In the genomic region with DNA sequence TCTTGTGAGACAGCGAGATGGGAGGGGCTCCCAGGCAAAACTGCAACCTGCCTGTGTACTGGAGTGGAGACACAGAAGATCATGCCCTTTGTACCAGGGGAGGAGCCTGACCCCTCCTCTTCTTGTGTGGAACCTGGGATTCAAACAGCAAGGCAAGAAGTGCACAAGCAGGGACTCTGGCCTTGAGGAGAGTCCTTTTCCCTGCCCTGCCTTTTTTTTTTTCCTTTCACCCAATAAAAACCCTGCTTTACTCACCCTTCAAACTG, we compare ENCODE assay signal across 19 cellular contexts.
"Had no signal": no experiment of that assay in that cellular context is flagged by ENCODE, and none has a peak within 500 bp of the region (broad histone marks: within the 10 kb centered on the region; RNA-seq: fewer than 3 reads in every experiment).

No MANE protein-coding gene starts in this region.

- H3K4me3 Mint-ChIP-seq: activated naive CD8-positive, alpha-beta T cell treated with anti-CD3 and anti-CD28 coated beads, Interleukin-2, amount 50 U/mL, for 24 hours; natural killer cell; stimulated activated naive CD8-positive, alpha-beta T cell treated with anti-CD3 and anti-CD28 coated beads, Interleukin-15, Interleukin-2, amounts not matched to agents 100 ng/mL and 50 ng/mL, for 24 hours; type B pancreatic cell had no signal

- H3K27ac Mint-ChIP-seq: activated naive CD8-positive, alpha-beta T cell treated with anti-CD3 and anti-CD28 coated beads, Interleukin-2, amount 50 U/mL, for 24 hours; natural killer cell; stimulated activated naive CD8-positive, alpha-beta T cell treated with anti-CD3 and anti-CD28 coated beads, Interleukin-15, Interleukin-2, amounts not matched to agents 100 ng/mL and 50 ng/mL, for 24 hours; type B pancreatic cell had no signal

- ATAC-seq: activated naive CD8-positive, alpha-beta T cell treated with anti-CD3 and anti-CD28 coated beads, Interleukin-2, amount 50 U/mL, for 24 hours; left lung; natural killer cell; right cardiac atrium had no signal

- H3K27ac ChIP-seq: breast epithelium, epithelial cell of prostate, left lung, suprapubic skin, VCaP had no signal

- H3K4me3 ChIP-seq: breast epithelium, left lung, suprapubic skin had no signal

- H3K4me1 ChIP-seq: breast epithelium, left lung, suprapubic skin had no signal

- H3K27me3 Mint-ChIP-seq: activated naive CD8-positive, alpha-beta T cell treated with anti-CD3 and anti-CD28 coated beads, Interleukin-2, amount 50 U/mL, for 24 hours; stimulated activated naive CD8-positive, alpha-beta T cell treated with anti-CD3 and anti-CD28 coated beads, Interleukin-15, Interleukin-2, amounts not matched to agents 100 ng/mL and 50 ng/mL, for 24 hours had no signal

- H3K4me1 Mint-ChIP-seq: activated naive CD8-positive, alpha-beta T cell treated with anti-CD3 and anti-CD28 coated beads, Interleukin-2, amount 50 U/mL, for 24 hours; natural killer cell had no signal

- H3K9me3 ChIP-seq: breast epithelium, left lung had no signal

- H3K27me3 ChIP-seq: breast epithelium, left lung, suprapubic skin had no signal

- H3K36me3 ChIP-seq: breast epithelium, left lung, suprapubic skin had no signal

- H3K36me3 Mint-ChIP-seq: natural killer cell, type B pancreatic cell had no signal

- DNase-seq: activated CD8-positive, alpha-beta memory T cell treated with anti-CD3 and anti-CD28 coated beads, Interleukin-2, amount 50 U/mL, for 48 hours; activated naive CD4-positive, alpha-beta T cell; activated naive CD8-positive, alpha-beta T cell treated with anti-CD3 and anti-CD28 coated beads, Interleukin-2, amount 50 U/mL, for 24 hours; aorta; cerebellar nuclear complex; head of caudate nucleus; left lung; mammary epithelial cell; natural killer cell; nucleus accumbens; right cardiac atrium; T-helper 1 cell; T1000 had no signal
